Comparison of ENCODE assay signal across 8 cellular contexts in the genomic region with DNA sequence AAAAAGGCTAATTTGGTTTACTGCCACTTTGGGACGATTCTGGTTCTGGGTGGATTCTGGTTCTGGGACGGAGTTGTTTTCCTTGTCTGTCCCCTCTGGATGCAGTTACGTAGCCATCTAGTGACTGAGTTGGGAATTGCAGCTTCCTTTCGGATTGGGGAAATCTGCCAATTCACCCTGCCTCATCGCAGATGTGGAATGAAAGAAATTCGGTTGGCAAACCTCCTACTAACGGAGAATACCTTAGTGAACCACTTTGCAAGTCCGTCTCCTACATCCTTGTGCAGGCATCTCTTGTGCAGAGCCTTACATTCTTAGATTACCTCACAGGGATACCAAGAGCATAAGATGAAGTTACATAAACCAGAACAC. TPM values are rescaled to one million over a fixed set of nuclear protein-coding genes. Genes with fewer than 3 reads are reported as not detected.
DNase-seq lines count a peak whose midpoint lies in the region; ATAC-seq and TF ChIP-seq lines count a peak whose summit lies in the region.

No MANE protein-coding gene starts in this region.

- no peak for TF ChIP-seq EP300 in Ishikawa (IDR thresholded peaks at IDR 0.05; ENCODE audit: borderline replicate concordance)

- intact Hi-C loops in Panc1 (cut with micrococcal nuclease; ENCODE audit: unreplicated experiment): loop anchor here (5.0 to 10.0 kb wide), 2 partner anchors 112 to 200 kb away; partner anchors contain the start of gene SPPL2A

- H3K4me3 ChIP-seq in Panc1 (ENCODE audit: low read depth in 2 of 2, low read length in 2 of 2) (peak overlapping the region; percentile 38 to 50), fibroblast of mammary gland (ENCODE audit: control insufficient read depth, low read depth, low read length) (peak overlapping the region; percentile 59)

- peaks cover 0 to 9% of the 10 kb centered on the region in 2 donors for H3K27me3 Mint-ChIP-seq in natural killer cell treated with Interleukin-12 subunit alpha and Interleukin-12 subunit beta and Interleukin-15 and Interleukin-18, amount 100 ng/mL, for 72 hours

- peaks cover 6% of the 10 kb centered on the region; the same call in 1 of the 2 replicates for H3K4me1 ChIP-seq in Panc1 (ENCODE audit: control insufficient read depth, insufficient read depth, low read length)

- CTCF ChIA-PET in Panc1 (lab: Charles Lee): interaction anchor here (0.5 to 1.2 kb wide), 7 partner anchors 8 to 682 kb away, joined by 3 to 11 read pairs (median 5); partner anchors contain the start of gene SPPL2A

- H3K36me3 ChIP-seq in Panc1 (ENCODE audit: control insufficient read depth, insufficient read depth, low read length): no peaks in the 10 kb centered on the region

- no peaks in the 10 kb centered on the region for H3K9me3 Mint-ChIP-seq in natural killer cell treated with Interleukin-12 subunit alpha and Interleukin-12 subunit beta and Interleukin-15 and Interleukin-18, amount 100 ng/mL, for 72 hours

- H3K4me1 Mint-ChIP-seq in natural killer cell treated with Interleukin-12 subunit alpha and Interleukin-12 subunit beta and Interleukin-15 and Interleukin-18, amount 100 ng/mL, for 72 hours (ENCODE audit: low read depth in 2 of 2): peaks cover 42 to 64% of the 10 kb centered on the region in 2 donors

- H3K27ac Mint-ChIP-seq in natural killer cell treated with Interleukin-12 subunit alpha and Interleukin-12 subunit beta and Interleukin-15 and Interleukin-18, amount 100 ng/mL, for 72 hours: peak overlapping the region; percentile 66 to 84

- BruUV-seq in Panc1 (replicated peaks; lab: Mats Ljungman, UMichigan): no TSS peak

- DNase-seq in Caki2 (ENCODE audit: low read depth) (peak; percentile 97), Panc1 (ENCODE audit: low read depth, low spot score) (peak; percentile 93), activated T-helper 1 cell treated with Interleukin-2 at 50 U/mL for 16 hours (ENCODE audit: low read depth) (peak; percentile 29), fibroblast of mammary gland (ENCODE audit: low read depth) (peak; percentile 89)
- peak; percentile 64 for DNase-seq in natural killer cell treated with Interleukin-12 subunit alpha and Interleukin-12 subunit beta and Interleukin-15 and Interleukin-18, amount 100 ng/mL, for 72 hours (ENCODE audit: low spot score)
- peak; percentile 55 for DNase-seq in stimulated activated naive CD4-positive, alpha-beta T cell treated with Interleukin-2 at 50 U/mL for 16 hours (lab: John Stamatoyannopoulos, UW)

- peaks cover 7% of the 10 kb centered on the region; the same call in 1 of the 2 replicates for H3K27me3 ChIP-seq in Panc1 (ENCODE audit: control insufficient read depth, insufficient read depth, low read length)

- peak; percentile 98 for TF ChIP-seq RAD21 in Ishikawa (IDR thresholded peaks at IDR 0.05; ENCODE audit: low read depth)

- H3K9me3 ChIP-seq in Panc1 (ENCODE audit: control insufficient read depth, insufficient read depth, low read depth, low read length): no peaks in the 10 kb centered on the region

- peak overlapping the region; percentile 64 for H3K4me3 Mint-ChIP-seq in natural killer cell treated with Interleukin-12 subunit alpha and Interleukin-12 subunit beta and Interleukin-15 and Interleukin-18, amount 100 ng/mL, for 72 hours

- in situ Hi-C loops in Caki2 (cut with HindIII; ENCODE audit: low pct_unique_long_range_greater_than_20kb, low sequenced_read_pairs) (no loop called here), Panc1 (cut with HindIII; ENCODE audit: low pct_unique_long_range_greater_than_20kb, low sequenced_read_pairs) (no loop called here)

- no peaks in the 10 kb centered on the region for H3K36me3 Mint-ChIP-seq in natural killer cell treated with Interleukin-12 subunit alpha and Interleukin-12 subunit beta and Interleukin-15 and Interleukin-18, amount 100 ng/mL, for 72 hours

- H3K27ac ChIP-seq in Panc1 (ENCODE audit: low read length): peak overlapping the region; percentile 30

- POLR2A ChIA-PET in Panc1 (lab: Charles Lee): no interaction called here

- TF ChIP-seq CTCF in Panc1 (IDR thresholded peaks at IDR 0.05): peak; percentile 97
- peak; percentile 99 for TF ChIP-seq CTCF in fibroblast of mammary gland (conservative IDR thresholded peaks at IDR 0.05; ENCODE audit: control insufficient read depth, insufficient read depth, low read depth, low read length)

- peak; percentile 91 for ATAC-seq in Panc1
- peak in 1 of 2 donors; percentile 53 for ATAC-seq in natural killer cell treated with Interleukin-12 subunit alpha and Interleukin-12 subunit beta and Interleukin-15 and Interleukin-18, amount 100 ng/mL, for 72 hours
- no peak for ATAC-seq in HG02970 (IDR thresholded peaks at IDR 0.05; ENCODE audit: low FRiP score, unreplicated experiment)

TF ChIP-seq in Ishikawa, 13 proteins besides CTCF, POLR2A, EP300 and RAD21:
- TF ChIP-seq CEBPB (IDR thresholded peaks at IDR 0.05): no peak
- TF ChIP-seq YY1 (IDR thresholded peaks at IDR 0.05; ENCODE audit: low read depth): 0 out of 2 replicates have a peak, but pooled peaks have one; percentile 16
- TF ChIP-seq NFIC (IDR thresholded peaks at IDR 0.05): peak; percentile 43; the same call in 1 of the 2 replicates
- TF ChIP-seq TCF12 (IDR thresholded peaks at IDR 0.05; ENCODE audit: low read depth): no peak
- 0 out of 2 replicates have a peak, but pooled peaks have one; percentile 48 for TF ChIP-seq TEAD4 (IDR thresholded peaks at IDR 0.05)
TF ChIP-seq in Ishikawa: peak in this region for 3.

RNA-seq across cellular contexts. Expression of gene AP4E1, which starts 31.5 kb away (rescaled TPM):
- total RNA-seq in Caki2 (2014; rRNA removed; shearing (Covaris generic); ENCODE audit: low replicate concordance): 6.5 and 7.7 TPM in 2 replicates
- total RNA-seq in Panc1 (2021; ENCODE audit: unreplicated experiment): 13.6 TPM
- 3.2 TPM for polyA plus RNA-seq in Panc1 (2012; ENCODE audit: insufficient read length)
- total RNA-seq in natural killer cell treated with Interleukin-12 subunit alpha and Interleukin-12 subunit beta and Interleukin-15 and Interleukin-18, amount 100 ng/mL, for 72 hours: 10 to 100 TPM; 13.7 to 16.1 TPM

Comparison
In these comparisons a context has a peak if more than half of its experiments do, and no peak if none do; other contexts are left out.
1. DNase-seq: peak in every context shown above with its lines; median percentile 97 in Caki2; 93 in Panc1; 89 in fibroblast of mammary gland; 64 in natural killer cell treated with Interleukin-12 subunit alpha and Interleukin-12 subunit beta and Interleukin-15 and Interleukin-18, amount 100 ng/mL, for 72 hours; 55 in stimulated activated naive CD4-positive, alpha-beta T cell treated with Interleukin-2 at 50 U/mL for 16 hours; 29 in activated T-helper 1 cell treated with Interleukin-2 at 50 U/mL for 16 hours.